In genomic region chr2:136502660-136503059, GRCh38 we compare ENCODE assay signal across 34 cellular contexts.
"Had no signal": no experiment of that assay in that cellular context is flagged by ENCODE, and none has a peak within 500 bp of the region (broad histone marks: within the 10 kb centered on the region; RNA-seq: fewer than 3 reads in every experiment).

No MANE protein-coding gene starts in this region.

- H3K27me3 ChIP-seq: adrenal gland, body of pancreas, brain microvascular endothelial cell, breast epithelium had no signal

- H3K27ac ChIP-seq: adrenal gland, body of pancreas, brain microvascular endothelial cell, breast epithelium, VCaP had no signal

- ATAC-seq: activated CD8-positive, alpha-beta T cell treated with anti-CD3 and anti-CD28 coated beads for 36 hours; activated naive CD4-positive, alpha-beta T cell treated with anti-CD3 and anti-CD28 coated beads, Interleukin-2, amount 50 U/mL, for 72 hours; activated T-cell treated with anti-CD3 and anti-CD28 coated beads, Interleukin-2, amount 50 U/mL, for 4 hours; activated T-cell treated with anti-CD3 and anti-CD28 coated beads, Interleukin-2, amount 50 U/mL, for 72 hours; activated T-helper 17 cell treated with anti-CD3 and anti-CD28 coated beads, Interleukin-2, amount 50 U/mL, for 72 hours; body of pancreas had no signal

- H3K4me1 Mint-ChIP-seq: activated B cell treated with CpG ODN at 0.5 μM for 24 hours; activated CD4-positive, alpha-beta T cell treated with anti-CD3 and anti-CD28 coated beads, Interleukin-2, amount 10 ng/mL, durations not matched to agents 24 days and 14 days; activated naive CD8-positive, alpha-beta T cell treated with anti-CD3 and anti-CD28 coated beads for 36 hours; activated T-helper 17 cell treated with anti-CD3 and anti-CD28 coated beads, Interleukin-2, amount 50 U/mL, for 72 hours had no signal

- H3K4me3 Mint-ChIP-seq: activated B cell treated with CpG ODN at 0.5 μM for 24 hours; activated CD4-positive, alpha-beta memory T cell treated with anti-CD3 and anti-CD28 coated beads for 36 hours; activated CD4-positive, alpha-beta T cell treated with anti-CD3 and anti-CD28 coated beads, Interleukin-2, amount 10 ng/mL, durations not matched to agents 24 days and 14 days; activated CD8-positive, alpha-beta T cell treated with anti-CD3 and anti-CD28 coated beads for 36 hours; activated naive CD4-positive, alpha-beta T cell treated with anti-CD3 and anti-CD28 coated beads for 36 hours; activated naive CD8-positive, alpha-beta T cell treated with anti-CD3 and anti-CD28 coated beads for 36 hours; activated T-cell treated with anti-CD3 and anti-CD28 coated beads, Interleukin-2, amount 50 U/mL, for 4 hours; activated T-cell treated with anti-CD3 and anti-CD28 coated beads, Interleukin-2, amount 50 U/mL, for 72 hours; activated T-helper 1 cell treated with anti-CD3 and anti-CD28 coated beads, Interleukin-12 subunit alpha, Interleukin-12 subunit beta, Interleukin-2, Interleukin-4 antibody, amounts not matched to agents 30 ng/mL and 10 ng/mL and 1 ng/mL, durations not matched to agents 14 hours and 24 hours and 36 hours; activated T-helper 17 cell treated with anti-CD3 and anti-CD28 coated beads, Interleukin-2, amount 50 U/mL, for 72 hours; T-helper 1 cell treated with Interleukin-12 subunit alpha and Interleukin-12 subunit beta and Interleukin-4 antibody, amounts not matched to agents 30 μg/mL and 1 μg/mL, for 36 hours; T-helper 2 cell treated with Interferon-gamma antibody and Interleukin-4, amounts not matched to agents 5 μg/mL and 100 μg/mL, for 36 hours had no signal

- DNase-seq: activated B cell treated with CpG ODN at 0.5 μM for 24 hours; activated CD4-positive, alpha-beta memory T cell treated with anti-CD3 and anti-CD28 coated beads for 36 hours; activated CD4-positive, alpha-beta T cell treated with anti-CD3 and anti-CD28 coated beads for 4 hours; activated CD4-positive, alpha-beta T cell treated with anti-CD3 and anti-CD28 coated beads, Interleukin-2, amount 10 ng/mL, durations not matched to agents 24 days and 14 days; activated CD4-positive, alpha-beta T cell treated with anti-CD3 and anti-CD28 coated beads, Interleukin-2, amount 50 U/mL, for 1 hour; activated CD4-positive, alpha-beta T cell treated with anti-CD3 and anti-CD28 coated beads, Interleukin-2, amount 50 U/mL, for 4 hours; activated CD4-positive, CD25-positive, alpha-beta regulatory T cell treated with anti-CD3 and anti-CD28 coated beads, Interleukin-2, amount 50 U/mL, for 72 hours; activated CD8-positive, alpha-beta memory T cell treated with anti-CD3 and anti-CD28 coated beads, Interleukin-2, amount 50 U/mL, for 4 hours; activated CD8-positive, alpha-beta T cell treated with anti-CD3 and anti-CD28 coated beads for 36 hours; activated effector memory CD4-positive, alpha-beta T cell treated with anti-CD3 and anti-CD28 coated beads, Interleukin-2, amount 50 U/mL, for 16 hours; activated gamma-delta T cell treated with Interleukin-2 at 50 U/mL for 16 hours; activated naive CD4-positive, alpha-beta T cell; activated naive CD4-positive, alpha-beta T cell treated with anti-CD3 and anti-CD28 coated beads for 36 hours; activated naive CD4-positive, alpha-beta T cell treated with anti-CD3 and anti-CD28 coated beads, Interleukin-2, amount 50 U/mL, for 16 hours; activated naive CD8-positive, alpha-beta T cell treated with anti-CD3 and anti-CD28 coated beads for 36 hours; activated T-cell treated with anti-CD3 and anti-CD28 coated beads for 4 hours; activated T-cell treated with anti-CD3 and anti-CD28 coated beads, Interleukin-2, amount 50 U/mL, for 1 hour; activated T-cell treated with anti-CD3 and anti-CD28 coated beads, Interleukin-2, amount 50 U/mL, for 4 hours; activated T-cell treated with anti-CD3 and anti-CD28 coated beads, Interleukin-2, amount 50 U/mL, for 72 hours; adrenal gland; amniotic stem cell; aorta; body of pancreas; brain microvascular endothelial cell; central memory CD4-positive, alpha-beta T cell; T-helper 2 cell; T-helper 9 cell had no signal

- H3K27ac Mint-ChIP-seq: activated B cell treated with CpG ODN at 0.5 μM for 24 hours; activated CD4-positive, alpha-beta memory T cell treated with anti-CD3 and anti-CD28 coated beads for 36 hours; activated CD4-positive, alpha-beta T cell treated with anti-CD3 and anti-CD28 coated beads, Interleukin-2, amount 10 ng/mL, durations not matched to agents 24 days and 14 days; activated CD8-positive, alpha-beta T cell treated with anti-CD3 and anti-CD28 coated beads for 36 hours; activated naive CD4-positive, alpha-beta T cell treated with anti-CD3 and anti-CD28 coated beads for 36 hours; activated naive CD4-positive, alpha-beta T cell treated with anti-CD3 and anti-CD28 coated beads, Interleukin-2, amount 50 U/mL, for 72 hours; activated naive CD8-positive, alpha-beta T cell treated with anti-CD3 and anti-CD28 coated beads for 36 hours; activated T-cell treated with anti-CD3 and anti-CD28 coated beads, Interleukin-2, amount 50 U/mL, for 72 hours; activated T-helper 1 cell treated with anti-CD3 and anti-CD28 coated beads, Interleukin-12 subunit alpha, Interleukin-12 subunit beta, Interleukin-2, Interleukin-4 antibody, amounts not matched to agents 30 ng/mL and 10 ng/mL and 1 ng/mL, durations not matched to agents 14 hours and 24 hours and 36 hours; activated T-helper 17 cell treated with anti-CD3 and anti-CD28 coated beads, Interleukin-2, amount 50 U/mL, for 72 hours; T-helper 1 cell treated with Interleukin-12 subunit alpha and Interleukin-12 subunit beta and Interleukin-4 antibody, amounts not matched to agents 30 μg/mL and 1 μg/mL, for 36 hours; T-helper 2 cell treated with Interferon-gamma antibody and Interleukin-4, amounts not matched to agents 5 μg/mL and 100 μg/mL, for 36 hours had no signal

- H3K9me3 Mint-ChIP-seq: activated B cell treated with CpG ODN at 0.5 μM for 24 hours; activated CD4-positive, alpha-beta memory T cell treated with anti-CD3 and anti-CD28 coated beads for 36 hours; activated CD4-positive, alpha-beta T cell treated with anti-CD3 and anti-CD28 coated beads, Interleukin-2, amount 10 ng/mL, durations not matched to agents 24 days and 14 days; activated CD8-positive, alpha-beta T cell treated with anti-CD3 and anti-CD28 coated beads for 36 hours; activated naive CD4-positive, alpha-beta T cell treated with anti-CD3 and anti-CD28 coated beads for 36 hours; activated naive CD8-positive, alpha-beta T cell treated with anti-CD3 and anti-CD28 coated beads for 36 hours; activated T-cell treated with anti-CD3 and anti-CD28 coated beads, Interleukin-2, amount 50 U/mL, for 4 hours; activated T-cell treated with anti-CD3 and anti-CD28 coated beads, Interleukin-2, amount 50 U/mL, for 72 hours; activated T-helper 1 cell treated with anti-CD3 and anti-CD28 coated beads, Interleukin-12 subunit alpha, Interleukin-12 subunit beta, Interleukin-2, Interleukin-4 antibody, amounts not matched to agents 30 ng/mL and 10 ng/mL and 1 ng/mL, durations not matched to agents 14 hours and 24 hours and 36 hours; activated T-helper 17 cell treated with anti-CD3 and anti-CD28 coated beads, Interleukin-2, amount 50 U/mL, for 72 hours; T-helper 1 cell treated with Interleukin-12 subunit alpha and Interleukin-12 subunit beta and Interleukin-4 antibody, amounts not matched to agents 30 μg/mL and 1 μg/mL, for 36 hours; T-helper 2 cell treated with Interferon-gamma antibody and Interleukin-4, amounts not matched to agents 5 μg/mL and 100 μg/mL, for 36 hours had no signal

- H3K36me3 Mint-ChIP-seq: activated CD4-positive, alpha-beta memory T cell treated with anti-CD3 and anti-CD28 coated beads for 36 hours; activated naive CD4-positive, alpha-beta T cell treated with anti-CD3 and anti-CD28 coated beads, Interleukin-2, amount 50 U/mL, for 72 hours; activated naive CD8-positive, alpha-beta T cell treated with anti-CD3 and anti-CD28 coated beads for 36 hours had no signal

- H3K36me3 ChIP-seq: adrenal gland, brain microvascular endothelial cell, breast epithelium had no signal

- H3K4me1 ChIP-seq: adrenal gland, body of pancreas, breast epithelium had no signal

- H3K4me3 ChIP-seq: adrenal gland, body of pancreas, breast epithelium had no signal

- H3K27me3 Mint-ChIP-seq: activated B cell treated with CpG ODN at 0.5 μM for 24 hours; activated CD8-positive, alpha-beta T cell treated with anti-CD3 and anti-CD28 coated beads for 36 hours; activated naive CD8-positive, alpha-beta T cell treated with anti-CD3 and anti-CD28 coated beads for 36 hours had no signal
